8 cellular contexts compared by ENCODE assay signal in the genomic region with DNA sequence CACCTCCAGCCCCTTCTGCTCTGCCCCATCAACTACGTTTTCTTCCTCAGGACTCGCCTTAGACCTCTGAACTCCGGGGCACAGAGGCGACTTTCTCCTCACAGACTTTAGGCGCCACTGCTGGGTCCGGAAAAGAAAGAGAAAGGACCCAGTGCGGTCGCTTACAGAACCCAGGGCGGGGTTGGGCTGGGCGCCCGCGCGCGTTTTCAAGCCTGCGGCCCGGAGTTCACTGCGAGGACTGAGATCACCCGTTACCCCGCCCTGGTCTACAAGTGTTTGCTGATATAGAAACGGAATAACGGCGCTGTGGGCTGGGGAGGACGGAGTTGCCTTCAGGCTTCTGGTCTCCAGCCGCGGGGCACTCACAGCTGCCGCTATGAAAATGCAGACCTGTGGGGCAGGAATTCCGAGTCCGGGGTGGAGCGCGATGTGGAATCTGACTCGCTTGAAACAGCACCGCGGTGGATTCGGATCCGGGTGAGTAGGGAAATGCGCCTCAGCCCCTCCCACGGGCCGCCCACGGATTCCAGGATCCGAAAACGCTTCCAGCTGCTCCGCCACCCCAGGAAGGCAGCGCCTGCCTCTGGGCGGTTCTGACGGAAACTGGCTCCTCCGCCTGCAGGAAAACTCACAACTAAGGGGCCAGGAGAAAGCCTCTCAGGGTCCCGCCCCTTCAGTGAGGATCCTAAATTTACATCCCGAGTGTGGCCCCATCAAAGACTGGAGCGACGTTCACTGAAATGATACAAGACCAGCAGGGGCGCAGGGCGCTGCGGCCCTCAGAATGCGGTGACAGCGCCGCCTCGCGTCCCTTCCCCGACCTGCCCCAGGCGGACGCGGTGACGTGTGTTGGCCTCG. TPM values are rescaled to one million over a fixed set of nuclear protein-coding genes. Genes with fewer than 3 reads are reported as not detected.
DNase-seq lines count a peak whose midpoint lies in the region; ATAC-seq and TF ChIP-seq lines count a peak whose summit lies in the region.

No MANE protein-coding gene starts in this region.

- intact Hi-C loops in IMR-90 (cut with micrococcal nuclease), result loop anchor here (1.0 to 5.0 kb wide), 4 partner anchors 14 to 120 kb away; a partner anchor contains a TSS

- TF ChIP-seq POLR2A in IMR-90 (IDR thresholded peaks at IDR 0.05; ENCODE audit: low read depth, low read length), result peak; percentile 26; the same call in 1 of the 2 replicates

- peak overlapping the region; percentile 16; the same call in 1 of the 2 replicates for H3K14ac ChIP-seq in IMR-90 (replicated peaks; ENCODE audit: low read depth, low read length)

- peaks cover 19% of the 10 kb centered on the region for H3K27me3 ChIP-seq in IMR-90 (ENCODE audit: control insufficient read depth, insufficient read depth, low read length)
- peaks cover 7 to 14% of the 10 kb centered on the region in 2 donors for H3K27me3 ChIP-seq in stomach smooth muscle (ENCODE audit: control insufficient read depth in 1 of 2, insufficient read depth in 2 of 2, low read length in 2 of 2)

- H3K4me1 ChIP-seq in IMR-90 (ENCODE audit: control insufficient read depth, insufficient read depth, low read length) (peaks cover 2% of the 10 kb centered on the region; the same call in 1 of the 2 replicates), stomach smooth muscle (ENCODE audit: control insufficient read depth, insufficient read depth, low read length) (peaks cover 28% of the 10 kb centered on the region)

- DNase-seq in DMS153 (lab: John Stamatoyannopoulos, UW), result peak; percentile 70
- DNase-seq in IMR-90, result peak; percentile 84
- peak; percentile 79 to 84 for DNase-seq in SHP77 (lab: John Stamatoyannopoulos, UW)
- DNase-seq in activated gamma-delta T cell treated with Interleukin-2 at 50 U/mL for 16 hours, result peak; percentile 80
- peak; percentile 88 to 95 for DNase-seq in foreskin fibroblast
- DNase-seq in neural crest cell (ENCODE audit: low read depth, low spot score), result peak; percentile 88

- H4K5ac ChIP-seq in IMR-90 (ENCODE audit: low read depth, low read length), result peak overlapping the region; percentile 61

- H3K36me3 ChIP-seq in IMR-90 (ENCODE audit: control insufficient read depth, insufficient read depth, low read length) (no peaks in the 10 kb centered on the region), stomach smooth muscle (ENCODE audit: control insufficient read depth in 2 of 2, insufficient read depth in 2 of 2, low read length in 2 of 2) (no peaks in the 10 kb centered on the region)

- H4K91ac ChIP-seq in IMR-90 (ENCODE audit: insufficient read depth, low read depth, low read length), result peak overlapping the region; percentile 8; the same call in 1 of the 2 replicates

- H2BK20ac ChIP-seq in IMR-90 (ENCODE audit: low read depth, low read length), result no peak overlapping the region

- peak; percentile 62 for ATAC-seq in GM21526 (IDR thresholded peaks at IDR 0.05; ENCODE audit: low FRiP score, unreplicated experiment)
- ATAC-seq in IMR-90 (ENCODE audit: low read depth), result peak; percentile 80

- no peaks in the 10 kb centered on the region for H3K9me3 Mint-ChIP-seq in neural crest cell

- peak overlapping the region; percentile 93 for H2AFZ ChIP-seq in IMR-90 (replicated peaks; ENCODE audit: low read length, poor library complexity)

- H2BK5ac ChIP-seq in IMR-90 (ENCODE audit: low read depth, low read length, poor library complexity, severe bottlenecking), result peak overlapping the region; percentile 10

- 2% methylated on average over 11 of the region's 64 CpGs; no CpG with 5 or more reads in 1 of the 2 experiments for WGBS in IMR-90 (ENCODE audit: extremely low coverage in 2 of 2, insufficient read length in 1 of 2), 2 experiments

- peak overlapping the region; percentile 36 for H3K4me2 ChIP-seq in IMR-90 (ENCODE audit: low read depth, low read length)

- no peak overlapping the region for H2AK9ac ChIP-seq in IMR-90 (replicated peaks; ENCODE audit: low read depth, low read length, poor library complexity)

- H3K18ac ChIP-seq in IMR-90 (ENCODE audit: low read depth, low read length), result no peak overlapping the region; the same call in 1 of the 2 replicates

- H3K27ac ChIP-seq in IMR-90 (ENCODE audit: insufficient read depth, low read length), result peak overlapping the region; percentile 66
- H3K27ac ChIP-seq in stomach smooth muscle (ENCODE audit: low read length), result peak overlapping the region; percentile 87

- H3K4me3 ChIP-seq in IMR-90 (ENCODE audit: insufficient read depth, low read depth, low read length) (peak overlapping the region; percentile 50), foreskin fibroblast (ENCODE audit: low read depth in 1 of 2, low read length in 2 of 2) (peak overlapping the region; percentile 74 to 84), stomach smooth muscle (ENCODE audit: low read length in 2 of 2) (peak overlapping the region; percentile 67 to 86)

- peak overlapping the region; percentile 34; the same call in 1 of the 2 replicates for H3K56ac ChIP-seq in IMR-90 (ENCODE audit: extremely low read depth, insufficient read depth, low read length)

- peaks cover 33% of the 10 kb centered on the region for H3K4me1 Mint-ChIP-seq in neural crest cell

- no peak overlapping the region for H3K23ac ChIP-seq in IMR-90 (ENCODE audit: low read depth, low read length)

- no peak overlapping the region for H2BK15ac ChIP-seq in IMR-90 (ENCODE audit: low read depth, low read length)

- no TSS peak for BruUV-seq in IMR-90 (replicated peaks; lab: Mats Ljungman, UMichigan)

- no peak overlapping the region for H2BK120ac ChIP-seq in IMR-90 (ENCODE audit: low read depth, low read length)

- POLR2A ChIA-PET in IMR-90 (lab: Charles Lee; ENCODE audit: unreplicated experiment), result no interaction called here

- peak; percentile 68 for TF ChIP-seq RAD21 in IMR-90 (IDR thresholded peaks at IDR 0.05; ENCODE audit: low read length)

- H3K9me1 ChIP-seq in IMR-90 (ENCODE audit: insufficient read depth, low read length), result no peaks in the 10 kb centered on the region

- no peaks in the 10 kb centered on the region for H3K9me3 ChIP-seq in IMR-90 (ENCODE audit: control insufficient read depth, insufficient read depth, low read length)
- no peaks in the 10 kb centered on the region for H3K9me3 ChIP-seq in stomach smooth muscle (ENCODE audit: control insufficient read depth in 2 of 2, low read length in 2 of 2)

- peaks cover 5% of the 10 kb centered on the region in 2 experiments; a peak in 1 of 4 replicates for H3K79me1 ChIP-seq in IMR-90 (ENCODE audit: low read depth in 1 of 2, low read length in 2 of 2)

- H2AK5ac ChIP-seq in IMR-90 (ENCODE audit: low read depth, low read length), result no peak overlapping the region

- no peaks in the 10 kb centered on the region for H4K20me1 ChIP-seq in IMR-90 (ENCODE audit: insufficient read depth, low read length)

- H3K9ac ChIP-seq in IMR-90 (ENCODE audit: low read depth, low read length) (peak overlapping the region; percentile 65), stomach smooth muscle (ENCODE audit: low read length in 2 of 2) (peak overlapping the region; percentile 67 to 87)

- CTCF ChIA-PET in IMR-90 (lab: Yijun Ruan, JAX), result interaction anchor here (0.6 to 1.5 kb wide), 7 partner anchors 10 to 113 kb away, joined by 3 to 5 read pairs (median 3); no protein-coding TSS in a partner anchor

- in situ Hi-C loops in IMR-90 (cut with MboI; ENCODE audit: low sequenced_read_pairs), result no loop called here

- peaks cover 49% of the 10 kb centered on the region for H3K27me3 Mint-ChIP-seq in neural crest cell (ENCODE audit: low read depth)

- no peaks in the 10 kb centered on the region for H3K36me3 Mint-ChIP-seq in neural crest cell (ENCODE audit: low read depth)

- dilution Hi-C loops in IMR-90 (cut with HindIII; ENCODE audit: low sequenced_read_pairs, unreplicated experiment), result no loop called here

- H3K4me3 Mint-ChIP-seq in neural crest cell, result peak overlapping the region; percentile 98

- H4K8ac ChIP-seq in IMR-90 (ENCODE audit: low read depth in 2 of 2, low read length in 2 of 2), result peak overlapping the region; percentile 28 to 84; a peak in 3 of 4 replicates

- H3K4ac ChIP-seq in IMR-90 (ENCODE audit: low read depth, low read length), result 0 out of 2 replicates have a peak overlapping the region, but pooled peaks have one; percentile 43

- peak overlapping the region; percentile 82 for H3K27ac Mint-ChIP-seq in neural crest cell (ENCODE audit: unreplicated experiment)

- peak; percentile 99 for TF ChIP-seq CTCF in IMR-90 (conservative IDR thresholded peaks at IDR 0.05; ENCODE audit: low read depth, low read length)
- TF ChIP-seq CTCF in foreskin fibroblast (IDR thresholded peaks at IDR 0.05; ENCODE audit: low read depth, low read length), result peak; percentile 99
- peak; percentile 88 for TF ChIP-seq CTCF in neural crest cell (conservative IDR thresholded peaks at IDR 0.05)

TF ChIP-seq in IMR-90, 13 proteins besides CTCF, POLR2A, EP300 and RAD21 (continues in another document):
- TF ChIP-seq NFE2L2 (IDR thresholded peaks at IDR 0.05; ENCODE audit: low read depth, low read length) (no peak), RFX5 (IDR thresholded peaks at IDR 0.05; ENCODE audit: low read depth, low read length) (peak; percentile 63), MAFK (IDR thresholded peaks at IDR 0.05; ENCODE audit: low read depth, low read length) (no peak), CEBPB (IDR thresholded peaks at IDR 0.05; ENCODE audit: low read depth, low read length) (no peak), FOS (IDR thresholded peaks at IDR 0.05; ENCODE audit: low read depth, low read length) (no peak)
- TF ChIP-seq, protein P1, sequence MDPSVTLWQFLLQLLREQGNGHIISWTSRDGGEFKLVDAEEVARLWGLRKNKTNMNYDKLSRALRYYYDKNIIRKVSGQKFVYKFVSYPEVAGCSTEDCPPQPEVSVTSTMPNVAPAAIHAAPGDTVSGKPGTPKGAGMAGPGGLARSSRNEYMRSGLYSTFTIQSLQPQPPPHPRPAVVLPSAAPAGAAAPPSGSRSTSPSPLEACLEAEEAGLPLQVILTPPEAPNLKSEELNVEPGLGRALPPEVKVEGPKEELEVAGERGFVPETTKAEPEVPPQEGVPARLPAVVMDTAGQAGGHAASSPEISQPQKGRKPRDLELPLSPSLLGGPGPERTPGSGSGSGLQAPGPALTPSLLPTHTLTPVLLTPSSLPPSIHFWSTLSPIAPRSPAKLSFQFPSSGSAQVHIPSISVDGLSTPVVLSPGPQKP (IDR thresholded peaks at IDR 0.05; ENCODE audit: borderline replicate concordance, low read depth, low read length), result no peak
- TF ChIP-seq, protein P2, sequence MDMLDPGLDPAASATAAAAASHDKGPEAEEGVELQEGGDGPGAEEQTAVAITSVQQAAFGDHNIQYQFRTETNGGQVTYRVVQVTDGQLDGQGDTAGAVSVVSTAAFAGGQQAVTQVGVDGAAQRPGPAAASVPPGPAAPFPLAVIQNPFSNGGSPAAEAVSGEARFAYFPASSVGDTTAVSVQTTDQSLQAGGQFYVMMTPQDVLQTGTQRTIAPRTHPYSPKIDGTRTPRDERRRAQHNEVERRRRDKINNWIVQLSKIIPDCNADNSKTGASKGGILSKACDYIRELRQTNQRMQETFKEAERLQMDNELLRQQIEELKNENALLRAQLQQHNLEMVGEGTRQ (IDR thresholded peaks at IDR 0.05; ENCODE audit: low read depth, low read length), result no peak

RNA-seq across cellular contexts. Expression of a gene that starts 29.4 kb away (rescaled TPM):
- total RNA-seq in IMR-90 (2012; rRNA removed), result not detected in 2 replicates
- polyA plus RNA-seq in IMR-90 (2012; rRNA removed), result not detected in 2 replicates
- 0.14 TPM in 1 of 2 replicates, not detected in the other for polyA plus RNA-seq in IMR-90 (2012; cell fraction: cytosol; rRNA removed)
- 0.29 and 0.47 TPM in 2 replicates for polyA plus RNA-seq in IMR-90 (2012; cell fraction: nucleus; rRNA removed; ENCODE audit: low replicate concordance)
- total RNA-seq in neural crest cell, result 0.98 and 1.4 TPM in 2 replicates

Comparison
In these comparisons a context has a peak if more than half of its experiments do, and no peak if none do; other contexts are left out.
1. Peak in every context shown above with its lines: DNase-seq, ATAC-seq, H3K4me3 ChIP-seq and H3K27ac ChIP-seq.